1 cellular context compared by ENCODE assay signal in the genomic region with DNA sequence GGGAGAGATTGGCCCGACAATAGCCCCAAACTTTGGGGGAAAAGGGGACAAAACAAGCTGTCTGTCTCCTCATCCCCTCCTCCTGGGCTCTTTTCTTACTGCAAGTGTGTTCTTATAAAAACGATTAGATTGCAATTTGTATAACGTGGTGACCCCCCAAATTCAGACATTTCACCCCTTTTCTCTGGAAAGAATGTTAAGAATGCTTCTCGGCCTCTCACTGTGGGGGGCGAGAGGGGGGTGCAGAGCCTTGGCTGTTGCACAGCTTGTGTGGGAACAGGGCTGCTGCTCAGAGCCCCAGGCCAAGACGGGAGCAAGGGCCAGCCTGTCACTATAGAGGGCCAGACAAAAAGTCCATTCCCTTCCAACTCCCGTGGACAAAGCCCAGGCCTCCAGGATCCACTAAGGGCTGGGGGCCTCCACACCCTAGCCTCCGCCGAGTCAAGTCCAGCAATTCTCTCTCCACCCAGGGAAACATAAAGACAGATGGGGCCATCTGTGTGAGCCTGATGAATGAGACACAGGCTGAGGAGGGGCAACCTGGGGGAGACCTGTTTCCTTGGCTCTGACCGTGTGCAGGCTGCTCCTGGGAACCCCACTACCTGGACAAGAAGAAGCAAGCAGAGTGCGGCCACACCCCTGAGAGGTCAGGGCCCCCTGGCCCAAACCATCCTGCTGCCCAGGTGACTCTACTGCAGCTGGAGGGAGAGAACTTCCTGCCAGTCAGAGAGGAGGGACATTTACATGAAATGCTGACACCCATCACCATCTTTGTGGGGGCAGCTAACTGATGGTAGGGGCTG.
TF ChIP-seq lines count a peak whose summit lies in the region.

No MANE protein-coding gene starts in this region.

TF ChIP-seq in HepG2, 621 proteins besides CTCF, POLR2A, EP300 and RAD21:
- TF ChIP-seq ZKSCAN8 (CRISPR knock-in tag; IDR thresholded peaks at IDR 0.05; ENCODE audit: borderline replicate concordance): no peak
- TF ChIP-seq MAFK (conservative IDR thresholded peaks at IDR 0.05 in 1 of 2, IDR thresholded peaks at IDR 0.05 in 1 of 2; ENCODE audit: low read length in 2 of 2): peak; percentile 26 to 55; a peak in 2 of 4 replicates
